1 cellular context compared by ENCODE assay signal in the genomic region with DNA sequence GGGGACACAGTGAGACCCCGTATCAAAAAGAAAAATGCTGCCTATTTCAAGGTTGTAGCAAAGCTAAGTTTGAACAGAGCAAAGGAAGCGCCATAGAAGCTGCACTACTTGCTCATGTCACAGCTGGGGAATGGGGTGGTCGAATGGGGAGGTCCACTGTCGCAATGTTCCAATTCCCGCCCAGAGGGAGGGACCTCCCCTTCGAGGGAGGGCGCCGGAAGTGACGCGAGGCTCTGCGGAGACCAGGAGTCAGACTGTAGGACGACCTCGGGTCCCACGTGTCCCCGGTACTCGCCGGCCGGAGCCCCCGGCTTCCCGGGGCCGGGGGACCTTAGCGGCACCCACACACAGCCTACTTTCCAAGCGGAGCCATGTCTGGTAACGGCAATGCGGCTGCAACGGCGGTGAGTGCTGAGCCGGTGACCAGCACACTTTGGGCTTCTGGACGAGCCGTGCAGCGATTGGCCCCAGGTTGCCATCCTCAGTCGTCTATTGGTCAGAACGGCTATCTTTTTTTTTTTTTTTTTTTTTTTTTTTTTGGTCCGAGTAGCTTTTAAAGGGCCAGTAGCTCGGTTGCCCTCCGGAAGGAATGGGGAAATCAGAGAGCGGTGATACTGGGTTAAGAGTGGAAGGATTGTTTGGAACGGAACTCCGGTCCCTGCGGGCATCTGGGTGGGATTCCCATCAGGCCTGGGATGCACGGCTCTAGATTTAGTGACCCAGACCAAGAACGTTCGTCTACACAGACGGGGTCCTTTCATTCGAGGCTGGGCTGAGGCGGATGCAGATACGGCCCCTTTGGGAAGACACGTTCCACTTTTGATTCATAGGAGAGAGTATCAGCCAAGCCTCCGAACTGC.
TF ChIP-seq lines count a peak whose summit lies in the region.

Gene HMBS, plus strand, starts transcription at position 219 of the 860 bp plus-strand sequence. Its CDS starts 153 bp downstream, at position 372.

TF ChIP-seq in HepG2, 621 proteins besides CTCF, POLR2A, EP300 and RAD21 (continued from another document and continues in another):
- no peak for TF ChIP-seq GMEB2 (CRISPR knock-in tag; IDR thresholded peaks at IDR 0.05; ENCODE audit: low read depth)
- TF ChIP-seq PAX8 (CRISPR knock-in tag; IDR thresholded peaks at IDR 0.05; ENCODE audit: borderline replicate concordance): 0 out of 2 replicates have a peak, but pooled peaks have one; percentile 59
- TF ChIP-seq GATA4 (IDR thresholded peaks at IDR 0.05; ENCODE audit: borderline replicate concordance, low read depth): no peak; the same call in 1 of the 2 replicates
- peak in 1 of 2 experiments; percentile 28; a peak in 1 of 4 replicates for TF ChIP-seq KLF16 (CRISPR knock-in tag; IDR thresholded peaks at IDR 0.05)
- TF ChIP-seq ZNF614 (CRISPR knock-in tag; IDR thresholded peaks at IDR 0.05; ENCODE audit: borderline replicate concordance): peak; percentile 60; the same call in 1 of the 2 replicates
- peak; percentile 80 for TF ChIP-seq PHF20 (CRISPR knock-in tag; IDR thresholded peaks at IDR 0.05)
- no peak; the same call in none of the 2 replicates for TF ChIP-seq RFXAP (CRISPR knock-in tag; IDR thresholded peaks at IDR 0.05; ENCODE audit: borderline replicate concordance)
- TF ChIP-seq SRSF9 (IDR thresholded peaks at IDR 0.05; ENCODE audit: borderline replicate concordance, insufficient read depth, low read depth, low read length, poor library complexity, severe bottlenecking): no peak
- TF ChIP-seq ZNF777 (CRISPR knock-in tag; IDR thresholded peaks at IDR 0.05): no peak
- no peak for TF ChIP-seq MBNL3 (CRISPR knock-in tag; conservative IDR thresholded peaks at IDR 0.05)
- peak; percentile 84 for TF ChIP-seq NFYC (CRISPR knock-in tag; IDR thresholded peaks at IDR 0.05)
- TF ChIP-seq RFX3 (CRISPR knock-in tag; IDR thresholded peaks at IDR 0.05): no peak
- TF ChIP-seq PLSCR1 (CRISPR knock-in tag; IDR thresholded peaks at IDR 0.05; ENCODE audit: borderline replicate concordance): no peak
- TF ChIP-seq KLF9 (CRISPR knock-in tag; IDR thresholded peaks at IDR 0.05; ENCODE audit: low read depth): peak; percentile 63; the same call in 1 of the 2 replicates
- no peak; the same call in 1 of the 2 replicates for TF ChIP-seq ZSCAN9 (CRISPR knock-in tag; IDR thresholded peaks at IDR 0.05; ENCODE audit: borderline replicate concordance)
- TF ChIP-seq KDM4B (CRISPR knock-in tag; IDR thresholded peaks at IDR 0.05): peak; percentile 29; the same call in 1 of the 2 replicates
- 0 out of 2 replicates have a peak, but pooled peaks have one; percentile 61 for TF ChIP-seq DNMT3B (CRISPR knock-in tag; conservative IDR thresholded peaks at IDR 0.05)
- no peak for TF ChIP-seq NONO (IDR thresholded peaks at IDR 0.05)
- TF ChIP-seq NONO (CRISPR knock-in tag; conservative IDR thresholded peaks at IDR 0.05): peak; percentile 75
- TF ChIP-seq, protein P1, sequence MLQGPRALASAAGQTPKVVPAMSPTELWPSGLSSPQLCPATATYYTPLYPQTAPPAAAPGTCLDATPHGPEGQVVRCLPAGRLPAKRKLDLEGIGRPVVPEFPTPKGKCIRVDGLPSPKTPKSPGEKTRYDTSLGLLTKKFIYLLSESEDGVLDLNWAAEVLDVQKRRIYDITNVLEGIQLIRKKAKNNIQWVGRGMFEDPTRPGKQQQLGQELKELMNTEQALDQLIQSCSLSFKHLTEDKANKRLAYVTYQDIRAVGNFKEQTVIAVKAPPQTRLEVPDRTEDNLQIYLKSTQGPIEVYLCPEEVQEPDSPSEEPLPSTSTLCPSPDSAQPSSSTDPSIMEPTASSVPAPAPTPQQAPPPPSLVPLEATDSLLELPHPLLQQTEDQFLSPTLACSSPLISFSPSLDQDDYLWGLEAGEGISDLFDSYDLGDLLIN (CRISPR knock-in tag; IDR thresholded peaks at IDR 0.05; ENCODE audit: borderline replicate concordance): peak; percentile 80; the same call in 1 of the 2 replicates
- TF ChIP-seq ZNF280D (CRISPR knock-in tag; IDR thresholded peaks at IDR 0.05): no peak
- TF ChIP-seq SRSF1 (optimal IDR thresholded peaks at IDR 0.05; ENCODE audit: low read depth, low read length): no peak
- peak; percentile 91 for TF ChIP-seq CEBPG (CRISPR knock-in tag; IDR thresholded peaks at IDR 0.05)
- no peak for TF ChIP-seq NFAT5 (CRISPR knock-in tag; IDR thresholded peaks at IDR 0.05)
- no peak; the same call in 1 of the 2 replicates for TF ChIP-seq ZNF766 (CRISPR knock-in tag; IDR thresholded peaks at IDR 0.05; ENCODE audit: borderline replicate concordance)
- TF ChIP-seq MTA1 (CRISPR knock-in tag; IDR thresholded peaks at IDR 0.05; ENCODE audit: borderline replicate concordance): peak; percentile 83; the same call in 1 of the 2 replicates
- TF ChIP-seq, protein P2, sequence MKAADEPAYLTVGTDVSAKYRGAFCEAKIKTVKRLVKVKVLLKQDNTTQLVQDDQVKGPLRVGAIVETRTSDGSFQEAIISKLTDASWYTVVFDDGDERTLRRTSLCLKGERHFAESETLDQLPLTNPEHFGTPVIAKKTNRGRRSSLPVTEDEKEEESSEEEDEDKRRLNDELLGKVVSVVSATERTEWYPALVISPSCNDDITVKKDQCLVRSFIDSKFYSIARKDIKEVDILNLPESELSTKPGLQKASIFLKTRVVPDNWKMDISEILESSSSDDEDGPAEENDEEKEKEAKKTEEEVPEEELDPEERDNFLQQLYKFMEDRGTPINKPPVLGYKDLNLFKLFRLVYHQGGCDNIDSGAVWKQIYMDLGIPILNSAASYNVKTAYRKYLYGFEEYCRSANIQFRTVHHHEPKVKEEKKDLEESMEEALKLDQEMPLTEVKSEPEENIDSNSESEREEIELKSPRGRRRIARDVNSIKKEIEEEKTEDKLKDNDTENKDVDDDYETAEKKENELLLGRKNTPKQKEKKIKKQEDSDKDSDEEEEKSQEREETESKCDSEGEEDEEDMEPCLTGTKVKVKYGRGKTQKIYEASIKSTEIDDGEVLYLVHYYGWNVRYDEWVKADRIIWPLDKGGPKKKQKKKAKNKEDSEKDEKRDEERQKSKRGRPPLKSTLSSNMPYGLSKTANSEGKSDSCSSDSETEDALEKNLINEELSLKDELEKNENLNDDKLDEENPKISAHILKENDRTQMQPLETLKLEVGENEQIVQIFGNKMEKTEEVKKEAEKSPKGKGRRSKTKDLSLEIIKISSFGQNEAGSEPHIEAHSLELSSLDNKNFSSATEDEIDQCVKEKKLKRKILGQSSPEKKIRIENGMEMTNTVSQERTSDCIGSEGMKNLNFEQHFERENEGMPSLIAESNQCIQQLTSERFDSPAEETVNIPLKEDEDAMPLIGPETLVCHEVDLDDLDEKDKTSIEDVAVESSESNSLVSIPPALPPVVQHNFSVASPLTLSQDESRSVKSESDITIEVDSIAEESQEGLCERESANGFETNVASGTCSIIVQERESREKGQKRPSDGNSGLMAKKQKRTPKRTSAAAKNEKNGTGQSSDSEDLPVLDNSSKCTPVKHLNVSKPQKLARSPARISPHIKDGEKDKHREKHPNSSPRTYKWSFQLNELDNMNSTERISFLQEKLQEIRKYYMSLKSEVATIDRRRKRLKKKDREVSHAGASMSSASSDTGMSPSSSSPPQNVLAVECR (CRISPR knock-in tag; IDR thresholded peaks at IDR 0.05; ENCODE audit: borderline replicate concordance): peak; percentile 88
- peak; percentile 54 for TF ChIP-seq HDAC2 (CRISPR knock-in tag; IDR thresholded peaks at IDR 0.05)
- no peak for TF ChIP-seq XBP1 (CRISPR knock-in tag; IDR thresholded peaks at IDR 0.05)
- 0 out of 2 replicates have a peak, but pooled peaks have one; percentile 48 for TF ChIP-seq CCDC6 (CRISPR knock-in tag; IDR thresholded peaks at IDR 0.05)
- TF ChIP-seq, protein P3, sequence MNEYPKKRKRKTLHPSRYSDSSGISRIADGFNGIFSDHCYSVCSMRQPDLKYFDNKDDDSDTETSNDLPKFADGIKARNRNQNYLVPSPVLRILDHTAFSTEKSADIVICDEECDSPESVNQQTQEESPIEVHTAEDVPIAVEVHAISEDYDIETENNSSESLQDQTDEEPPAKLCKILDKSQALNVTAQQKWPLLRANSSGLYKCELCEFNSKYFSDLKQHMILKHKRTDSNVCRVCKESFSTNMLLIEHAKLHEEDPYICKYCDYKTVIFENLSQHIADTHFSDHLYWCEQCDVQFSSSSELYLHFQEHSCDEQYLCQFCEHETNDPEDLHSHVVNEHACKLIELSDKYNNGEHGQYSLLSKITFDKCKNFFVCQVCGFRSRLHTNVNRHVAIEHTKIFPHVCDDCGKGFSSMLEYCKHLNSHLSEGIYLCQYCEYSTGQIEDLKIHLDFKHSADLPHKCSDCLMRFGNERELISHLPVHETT (CRISPR knock-in tag; conservative IDR thresholded peaks at IDR 0.05): peak; percentile 61; the same call in 1 of the 2 replicates
- 0 out of 2 replicates have a peak, but pooled peaks have one; percentile 40 for TF ChIP-seq CENPT (CRISPR knock-in tag; IDR thresholded peaks at IDR 0.05; ENCODE audit: low read depth)
